10 cellular contexts compared by ENCODE assay signal in genomic region chr6:17957488-17957887, GRCh38. TPM values are rescaled to one million over a fixed set of nuclear protein-coding genes. Genes with fewer than 3 reads are reported as not detected.
A peak's percentile ranks its signal among the peaks of the same experiment; 100 is the strongest.
DNase-seq lines count a peak whose midpoint lies in the region; ATAC-seq and TF ChIP-seq lines count a peak whose summit lies in the region.
"Had no signal": no experiment of that assay in that cellular context is flagged by ENCODE, and none has a peak within 500 bp of the region (broad histone marks: within the 10 kb centered on the region; RNA-seq: fewer than 3 reads in every experiment).

No MANE protein-coding gene starts in this region.

- H3K4me2 ChIP-seq in neural cell (ENCODE audit: low read length) = peak overlapping the region; percentile 44

- TF ChIP-seq CTCF in brain microvascular endothelial cell (IDR thresholded peaks at IDR 0.05; ENCODE audit: low read depth, low read length, missing control alignments) (no peak), neural cell (IDR thresholded peaks at IDR 0.05; ENCODE audit: poor library complexity, severe bottlenecking) (no peak)

- H3K4me3 ChIP-seq in brain microvascular endothelial cell (ENCODE audit: low read depth, low read length) (no peak overlapping the region), neural cell (ENCODE audit: low read length) (peak overlapping the region; percentile 40)
- H3K4me3 ChIP-seq: adrenal gland had no signal

- ATAC-seq in GM19035 (IDR thresholded peaks at IDR 0.05; ENCODE audit: unreplicated experiment) = peak; percentile 73
- peak; percentile 93 for ATAC-seq in HG02885 (IDR thresholded peaks at IDR 0.05; ENCODE audit: poor library complexity, unreplicated experiment)
- no peak for ATAC-seq in HG02763 (IDR thresholded peaks at IDR 0.05; ENCODE audit: unreplicated experiment)

- DNase-seq in brain microvascular endothelial cell = peak; percentile 76
- no peak for DNase-seq in stimulated activated CD4-positive, alpha-beta T cell treated with anti-CD3 and anti-CD28 coated beads, Interleukin-4, amount 100 ng/mL, for 4 hours
- DNase-seq in dedifferentiated amniotic fluid mesenchymal stem cell (ENCODE audit: extremely low spot score) = no peak
- DNase-seq in NOMO-1 treated with dmso at 0.1 percent for 144 hours (lab: John Stamatoyannopoulos, UW; ENCODE audit: unreplicated experiment) = no peak
- DNase-seq: activated CD4-positive, CD25-positive, alpha-beta regulatory T cell treated with anti-CD3 and anti-CD28 coated beads, Interleukin-2, amount 50 U/mL, for 72 hours had no signal

- in situ Hi-C loops in brain microvascular endothelial cell (cut with HindIII; ENCODE audit: low pct_ligation_motif_present, low sequenced_read_pairs) = no loop called here

- TF ChIP-seq RAD21 in neural cell (conservative IDR thresholded peaks at IDR 0.05) = no peak

- H3K9me2 ChIP-seq in neural cell (ENCODE audit: insufficient read depth, low read length) = no peaks in the 10 kb centered on the region

- peak overlapping the region; percentile 39 for H3K27ac ChIP-seq in brain microvascular endothelial cell
- peak overlapping the region; percentile 23 for H3K27ac ChIP-seq in neural cell (ENCODE audit: low read length)

- H3K27me3 ChIP-seq in brain microvascular endothelial cell (replicated peaks) (no peaks in the 10 kb centered on the region), neural cell (ENCODE audit: insufficient read depth, low read depth, low read length) (no peaks in the 10 kb centered on the region)
- H3K27me3 ChIP-seq: adrenal gland had no signal

- no peaks in the 10 kb centered on the region for H3F3A ChIP-seq in neural cell (ENCODE audit: insufficient read depth, low read length, poor library complexity, severe bottlenecking)

- no peaks in the 10 kb centered on the region for H4K20me1 ChIP-seq in neural cell (ENCODE audit: insufficient read depth)

- no peak overlapping the region for H2AFZ ChIP-seq in neural cell (ENCODE audit: low read depth, low read length)

- no peak for TF ChIP-seq EP300 in neural cell (conservative IDR thresholded peaks at IDR 0.05; ENCODE audit: poor library complexity, severe bottlenecking)

- H3K9me3 ChIP-seq in neural cell (ENCODE audit: low read length) = no peaks in the 10 kb centered on the region
- H3K9me3 ChIP-seq: adrenal gland had no signal

- H3K9ac ChIP-seq in neural cell (ENCODE audit: low read length) = no peak overlapping the region

- H3K36me3 ChIP-seq in brain microvascular endothelial cell (replicated peaks) = no peaks in the 10 kb centered on the region
- no peaks in the 10 kb centered on the region for H3K36me3 ChIP-seq in neural cell (ENCODE audit: insufficient read depth, low read length)
- H3K36me3 ChIP-seq: adrenal gland had no signal

- peaks cover 5% of the 10 kb centered on the region for H3K79me2 ChIP-seq in neural cell (replicated peaks; ENCODE audit: insufficient read depth, low read length)

TF ChIP-seq in neural cell, 6 proteins besides CTCF, POLR2A, EP300 and RAD21:
- TF ChIP-seq TAF1 (IDR thresholded peaks at IDR 0.05; ENCODE audit: low read depth) = no peak
- no peak for TF ChIP-seq MXI1 (conservative IDR thresholded peaks at IDR 0.05; ENCODE audit: poor library complexity, severe bottlenecking)
- TF ChIP-seq EZH2 (IDR thresholded peaks at IDR 0.05; ENCODE audit: borderline replicate concordance, insufficient read depth, low read length, poor library complexity, severe bottlenecking) = no peak
- no peak for TF ChIP-seq POLR2AphosphoS5 (IDR thresholded peaks at IDR 0.05)
- no peak for TF ChIP-seq REST (IDR thresholded peaks at IDR 0.05; ENCODE audit: borderline replicate concordance)
- no peak for TF ChIP-seq SMC3 (conservative IDR thresholded peaks at IDR 0.05; ENCODE audit: poor library complexity)

RNA-seq across cellular contexts. Expression of gene KIF13A, which starts 29.9 kb away (rescaled TPM):
- 9.4 and 12.8 TPM in 2 replicates for polyA plus RNA-seq in neural cell
- polyA minus RNA-seq in neural cell = 32.1 and 33.5 TPM in 2 replicates
